Comparison of ENCODE assay signal across 13 cellular contexts in genomic region chr20:49705358-49705757, GRCh38. TPM values are rescaled to one million over a fixed set of nuclear protein-coding genes. Genes with fewer than 3 reads are reported as not detected.
DNase-seq lines count a peak whose midpoint lies in the region; ATAC-seq and TF ChIP-seq lines count a peak whose summit lies in the region.
"Had no signal": no experiment of that assay in that cellular context is flagged by ENCODE, and none has a peak within 500 bp of the region (broad histone marks: within the 10 kb centered on the region; RNA-seq: fewer than 3 reads in every experiment).

No MANE protein-coding gene starts in this region.

- no peak for DNase-seq in activated CD4-positive, alpha-beta T cell treated with anti-CD3 and anti-CD28 coated beads, Interleukin-2, amount 10 ng/mL, durations not matched to agents 24 days and 14 days
- no peak for DNase-seq in activated CD4-positive, alpha-beta T cell treated with anti-CD3 and anti-CD28 coated beads for 48 hours
- DNase-seq in activated naive CD8-positive, alpha-beta T cell treated with anti-CD3 and anti-CD28 coated beads, Interleukin-2, amount 10 ng/mL, durations not matched to agents 7 days and 5 days: no peak
- DNase-seq in stimulated activated effector memory CD8-positive, alpha-beta T cell treated with anti-CD3 and anti-CD28 coated beads, Interleukin-12 subunit alpha, Interleukin-12 subunit beta, amount 100 ng/mL, for 72 hours (ENCODE audit: low spot score in 2 of 2): peak in 1 of 2 donors; percentile 62
- DNase-seq in heart right ventricle: no peak
- no peak for DNase-seq in ACHN
- DNase-seq: amygdala, dermis blood vessel endothelial cell, HFFc6, NCI-H187, NCI-H82 had no signal

- peaks cover 5% of the 10 kb centered on the region for H3K36me3 Mint-ChIP-seq in activated CD4-positive, alpha-beta T cell treated with anti-CD3 and anti-CD28 coated beads, Interleukin-2, amount 10 ng/mL, durations not matched to agents 24 days and 14 days (ENCODE audit: low read depth)
- H3K36me3 Mint-ChIP-seq in activated naive CD8-positive, alpha-beta T cell treated with anti-CD3 and anti-CD28 coated beads, Interleukin-2, amount 10 ng/mL, durations not matched to agents 7 days and 5 days: peaks cover 1% of the 10 kb centered on the region
- peaks cover 53% of the 10 kb centered on the region for H3K36me3 Mint-ChIP-seq in stimulated activated effector memory CD8-positive, alpha-beta T cell treated with anti-CD3 and anti-CD28 coated beads, Interleukin-12 subunit alpha, Interleukin-12 subunit beta, amount 100 ng/mL, for 72 hours

- in situ Hi-C loops in ACHN (cut with HindIII; ENCODE audit: low pct_ligation_motif_present, low pct_unique_long_range_greater_than_20kb, low sequenced_read_pairs): no loop called here

- peak overlapping the region; percentile 60 for H3K27ac Mint-ChIP-seq in activated CD4-positive, alpha-beta T cell treated with anti-CD3 and anti-CD28 coated beads, Interleukin-2, amount 10 ng/mL, durations not matched to agents 24 days and 14 days
- no peak overlapping the region for H3K27ac Mint-ChIP-seq in activated naive CD8-positive, alpha-beta T cell treated with anti-CD3 and anti-CD28 coated beads, Interleukin-2, amount 10 ng/mL, durations not matched to agents 7 days and 5 days
- peak overlapping the region; percentile 26 for H3K27ac Mint-ChIP-seq in stimulated activated effector memory CD8-positive, alpha-beta T cell treated with anti-CD3 and anti-CD28 coated beads, Interleukin-12 subunit alpha, Interleukin-12 subunit beta, amount 100 ng/mL, for 72 hours
- H3K27ac Mint-ChIP-seq: HFFc6 had no signal

- H3K9me3 Mint-ChIP-seq in activated CD4-positive, alpha-beta T cell treated with anti-CD3 and anti-CD28 coated beads, Interleukin-2, amount 10 ng/mL, durations not matched to agents 24 days and 14 days: no peaks in the 10 kb centered on the region
- no peaks in the 10 kb centered on the region for H3K9me3 Mint-ChIP-seq in activated naive CD8-positive, alpha-beta T cell treated with anti-CD3 and anti-CD28 coated beads, Interleukin-2, amount 10 ng/mL, durations not matched to agents 7 days and 5 days
- H3K9me3 Mint-ChIP-seq in stimulated activated effector memory CD8-positive, alpha-beta T cell treated with anti-CD3 and anti-CD28 coated beads, Interleukin-12 subunit alpha, Interleukin-12 subunit beta, amount 100 ng/mL, for 72 hours: no peaks in the 10 kb centered on the region
- H3K9me3 Mint-ChIP-seq: HFFc6 had no signal

- intact Hi-C loops in activated CD4-positive, alpha-beta T cell treated with anti-CD3 and anti-CD28 coated beads, Interleukin-2, amount 10 ng/mL, durations not matched to agents 24 days and 14 days (cut with micrococcal nuclease): no loop called here
- intact Hi-C loops in heart right ventricle (cut with DNase I): loop anchor here in 1 of 10 donors (5.0 kb wide), 1 partner anchor 68 kb away; no protein-coding TSS in a partner anchor

- H3K36me3 ChIP-seq in heart right ventricle: no peaks in the 10 kb centered on the region

- peak overlapping the region; percentile 1 for H3K4me3 Mint-ChIP-seq in activated CD4-positive, alpha-beta T cell treated with anti-CD3 and anti-CD28 coated beads, Interleukin-2, amount 10 ng/mL, durations not matched to agents 24 days and 14 days
- no peak overlapping the region for H3K4me3 Mint-ChIP-seq in activated naive CD8-positive, alpha-beta T cell treated with anti-CD3 and anti-CD28 coated beads, Interleukin-2, amount 10 ng/mL, durations not matched to agents 7 days and 5 days
- peak overlapping the region; percentile 40 for H3K4me3 Mint-ChIP-seq in stimulated activated effector memory CD8-positive, alpha-beta T cell treated with anti-CD3 and anti-CD28 coated beads, Interleukin-12 subunit alpha, Interleukin-12 subunit beta, amount 100 ng/mL, for 72 hours
- H3K4me3 Mint-ChIP-seq: HFFc6 had no signal

- no peak for TF ChIP-seq CTCF in heart right ventricle (IDR thresholded peaks at IDR 0.05)

- H3K9me3 ChIP-seq in heart right ventricle: no peaks in the 10 kb centered on the region

- WGBS in heart right ventricle, 2 donors: 59 to 79% methylated on average over 4 of the region's 4 CpGs

- POLR2A ChIA-PET in activated naive CD8-positive, alpha-beta T cell treated with anti-CD3 and anti-CD28 coated beads, Interleukin-2, amount 10 ng/mL, durations not matched to agents 7 days and 5 days (lab: Charles Lee): no interaction called here

- peaks cover 4 to 91% (median 53%) of the 10 kb centered on the region in 9 donors for H3K4me1 ChIP-seq in heart right ventricle

- H3K27ac ChIP-seq in heart right ventricle: peak overlapping the region in 1 of 10 donors; percentile 11

- ATAC-seq in HG03439 (IDR thresholded peaks at IDR 0.05; ENCODE audit: unreplicated experiment) (peak; percentile 45), GM21423 (IDR thresholded peaks at IDR 0.05; ENCODE audit: unreplicated experiment) (no peak), heart right ventricle (no peak)
- ATAC-seq in activated naive CD8-positive, alpha-beta T cell treated with anti-CD3 and anti-CD28 coated beads, Interleukin-2, amount 10 ng/mL, durations not matched to agents 7 days and 5 days (ENCODE audit: low read depth): peak; percentile 52
- ATAC-seq in stimulated activated effector memory CD8-positive, alpha-beta T cell treated with anti-CD3 and anti-CD28 coated beads, Interleukin-12 subunit alpha, Interleukin-12 subunit beta, amount 100 ng/mL, for 72 hours: peak; percentile 82

- no peaks in the 10 kb centered on the region for H3K27me3 ChIP-seq in heart right ventricle

- peaks cover 39% of the 10 kb centered on the region for H3K4me1 Mint-ChIP-seq in activated CD4-positive, alpha-beta T cell treated with anti-CD3 and anti-CD28 coated beads, Interleukin-2, amount 10 ng/mL, durations not matched to agents 24 days and 14 days
- H3K4me1 Mint-ChIP-seq in activated naive CD8-positive, alpha-beta T cell treated with anti-CD3 and anti-CD28 coated beads, Interleukin-2, amount 10 ng/mL, durations not matched to agents 7 days and 5 days: peaks cover 17% of the 10 kb centered on the region
- H3K4me1 Mint-ChIP-seq in stimulated activated effector memory CD8-positive, alpha-beta T cell treated with anti-CD3 and anti-CD28 coated beads, Interleukin-12 subunit alpha, Interleukin-12 subunit beta, amount 100 ng/mL, for 72 hours: peaks cover 69% of the 10 kb centered on the region

- no peak overlapping the region for H3K4me3 ChIP-seq in heart right ventricle

- no peaks in the 10 kb centered on the region for H3K27me3 Mint-ChIP-seq in activated CD4-positive, alpha-beta T cell treated with anti-CD3 and anti-CD28 coated beads, Interleukin-2, amount 10 ng/mL, durations not matched to agents 24 days and 14 days
- no peaks in the 10 kb centered on the region for H3K27me3 Mint-ChIP-seq in activated naive CD8-positive, alpha-beta T cell treated with anti-CD3 and anti-CD28 coated beads, Interleukin-2, amount 10 ng/mL, durations not matched to agents 7 days and 5 days

RNA-seq across cellular contexts. Expression of gene B4GALT5, which starts 8.3 kb away (rescaled TPM):
- 39.0 and 39.1 TPM in 2 replicates for total RNA-seq in activated CD4-positive, alpha-beta T cell treated with anti-CD3 and anti-CD28 coated beads, Interleukin-2, amount 10 ng/mL, durations not matched to agents 24 days and 14 days
- total RNA-seq in activated naive CD8-positive, alpha-beta T cell treated with anti-CD3 and anti-CD28 coated beads, Interleukin-2, amount 10 ng/mL, durations not matched to agents 7 days and 5 days: 10 to 100 TPM; 13.5 to 13.7 TPM
- total RNA-seq in heart right ventricle: 10 to 100 TPM; 24.4 to 61.6 (median 34.3) TPM
- polyA plus RNA-seq in heart right ventricle: 10 to 100 TPM in 1 of 2 donors, 1 to 10 TPM in 1; 7.4 to 12.5 TPM

Comparison
In these comparisons a context has a peak if more than half of its experiments do, and no peak if none do; other contexts are left out.
1. ATAC-seq: peak in HG03439 (single experiment), activated naive CD8-positive, alpha-beta T cell treated with anti-CD3 and anti-CD28 coated beads, Interleukin-2, amount 10 ng/mL, durations not matched to agents 7 days and 5 days (single experiment) and stimulated activated effector memory CD8-positive, alpha-beta T cell treated with anti-CD3 and anti-CD28 coated beads, Interleukin-12 subunit alpha, Interleukin-12 subunit beta, amount 100 ng/mL, for 72 hours (single experiment); none in GM21423 (single experiment) and heart right ventricle (0 of 8).